18 cellular contexts compared by ENCODE assay signal in genomic region chr1:157249739-157250138, GRCh38.
DNase-seq lines count a peak whose midpoint lies in the region; ATAC-seq, FAIRE-seq and TF ChIP-seq lines count a peak whose summit lies in the region.
"Had no signal": no experiment of that assay in that cellular context is flagged by ENCODE, and none has a peak within 500 bp of the region (broad histone marks: within the 10 kb centered on the region; RNA-seq: fewer than 3 reads in every experiment).

No MANE protein-coding gene starts in this region.

- no peak overlapping the region for H3K4me3 ChIP-seq in SJSA1
- no peak overlapping the region for H3K4me3 ChIP-seq in Caco-2 (ENCODE audit: low read depth, low read length)
- H3K4me3 ChIP-seq: BLaER1 treated with 17β-estradiol and CSF1 and Interleukin-3, amounts not matched to agents 10 nM and 100 nM had no signal

- peaks cover 4% of the 10 kb centered on the region in 2 donors for H3K9me3 Mint-ChIP-seq in stimulated activated naive B cell treated with anti-CD40 and anti-IgM and Interleukin-4, amounts not matched to agents 10 μg/mL and 1 μg/mL and 100 μg/mL, for 72 hours
- peaks cover 28% of the 10 kb centered on the region for H3K9me3 Mint-ChIP-seq in Caco-2 (ENCODE audit: unreplicated experiment)

- DNase-seq in GM18507 (ENCODE audit: extremely low spot score, insufficient read length, low read depth) (no peak), SJSA1 (ENCODE audit: low read depth in 1 of 2, low spot score in 2 of 2) (no peak), Caco-2 (no peak)
- no peak for DNase-seq in stimulated activated naive B cell treated with anti-CD40 and anti-IgM and Interleukin-4, amounts not matched to agents 10 μg/mL and 1 μg/mL and 100 μg/mL, for 72 hours
- no peak for DNase-seq in stimulated activated CD4-positive, alpha-beta T cell treated with anti-CD3 and anti-CD28 coated beads, Interleukin-4, amount 100 ng/mL, for 1 hour
- no peak for DNase-seq in activated CD4-positive, CD25-positive, alpha-beta regulatory T cell (lab: John Stamatoyannopoulos, UW)
- DNase-seq: 8988T; AML-193; Calu3; CD4-positive, CD25-positive, alpha-beta regulatory T cell; DMS79; GOT3; H9; IMR-90; Kasumi-1; KBM-7 had no signal

- no TSS peak for BruUV-seq in Caco-2 (replicated peaks; lab: Mats Ljungman, UMichigan)

- no peaks in the 10 kb centered on the region for H3K36me3 ChIP-seq in SJSA1
- H3K36me3 ChIP-seq in Caco-2 (ENCODE audit: control insufficient read depth, insufficient read depth, low read length), result no peaks in the 10 kb centered on the region
- H3K36me3 ChIP-seq: BLaER1 treated with 17β-estradiol and CSF1 and Interleukin-3, amounts not matched to agents 10 nM and 100 nM had no signal

- H3K27me3 Mint-ChIP-seq in stimulated activated naive B cell treated with anti-CD40 and anti-IgM and Interleukin-4, amounts not matched to agents 10 μg/mL and 1 μg/mL and 100 μg/mL, for 72 hours, result peaks cover 23 to 51% of the 10 kb centered on the region in 2 donors
- no peaks in the 10 kb centered on the region for H3K27me3 Mint-ChIP-seq in Caco-2 (ENCODE audit: insufficient read depth, unreplicated experiment)

- peak overlapping the region; percentile 67 for H3K27ac Mint-ChIP-seq in stimulated activated naive B cell treated with anti-CD40 and anti-IgM and Interleukin-4, amounts not matched to agents 10 μg/mL and 1 μg/mL and 100 μg/mL, for 72 hours
- H3K27ac Mint-ChIP-seq in Caco-2 (ENCODE audit: unreplicated experiment), result no peak overlapping the region
- H3K27ac Mint-ChIP-seq: H9 had no signal

- FAIRE-seq in GM18507 (lab: Jason Lieb, UNC), result peak; percentile 21

- peak overlapping the region; percentile 71 for H3K27ac ChIP-seq in SJSA1

- H3K27me3 ChIP-seq in SJSA1 (replicated peaks) (no peaks in the 10 kb centered on the region), Caco-2 (replicated peaks; ENCODE audit: control insufficient read depth, insufficient read depth, low read length) (no peaks in the 10 kb centered on the region)

- peaks cover 18 to 39% of the 10 kb centered on the region in 2 donors for H3K4me1 Mint-ChIP-seq in stimulated activated naive B cell treated with anti-CD40 and anti-IgM and Interleukin-4, amounts not matched to agents 10 μg/mL and 1 μg/mL and 100 μg/mL, for 72 hours
- peaks cover 19% of the 10 kb centered on the region for H3K4me1 Mint-ChIP-seq in Caco-2 (ENCODE audit: low read depth, unreplicated experiment)
- H3K4me1 Mint-ChIP-seq: CD4-positive, CD25-positive, alpha-beta regulatory T cell; H9 had no signal

- POLR2A ChIA-PET in Caco-2 (lab: Charles Lee), result no interaction called here

- intact Hi-C loops in Caco-2 (cut with micrococcal nuclease; ENCODE audit: unreplicated experiment), result no loop called here

- no peak overlapping the region for H3K4me3 Mint-ChIP-seq in stimulated activated naive B cell treated with anti-CD40 and anti-IgM and Interleukin-4, amounts not matched to agents 10 μg/mL and 1 μg/mL and 100 μg/mL, for 72 hours
- no peak overlapping the region for H3K4me3 Mint-ChIP-seq in Caco-2 (ENCODE audit: unreplicated experiment)
- H3K4me3 Mint-ChIP-seq: CD4-positive, CD25-positive, alpha-beta regulatory T cell; H9 had no signal

- no peaks in the 10 kb centered on the region for H3K36me3 Mint-ChIP-seq in stimulated activated naive B cell treated with anti-CD40 and anti-IgM and Interleukin-4, amounts not matched to agents 10 μg/mL and 1 μg/mL and 100 μg/mL, for 72 hours
- H3K36me3 Mint-ChIP-seq in Caco-2 (ENCODE audit: insufficient read depth, unreplicated experiment), result peaks cover 5% of the 10 kb centered on the region

- CTCF ChIA-PET in Caco-2 (lab: Charles Lee), result no interaction called here

- H3K9me3 ChIP-seq in SJSA1 (replicated peaks) (no peaks in the 10 kb centered on the region), Caco-2 (no peaks in the 10 kb centered on the region)

- ATAC-seq in GM19463 (IDR thresholded peaks at IDR 0.05; ENCODE audit: unreplicated experiment), result peak; percentile 24
- peak; percentile 65 to 72 for ATAC-seq in stimulated activated naive B cell treated with anti-CD40 and anti-IgM and Interleukin-4, amounts not matched to agents 10 μg/mL and 1 μg/mL and 100 μg/mL, for 72 hours (replicated peaks)

- no peak for TF ChIP-seq CTCF in Caco-2 (IDR thresholded peaks at IDR 0.05; ENCODE audit: insufficient read depth in 1 of 2, low read depth in 1 of 2, low read length in 1 of 2, severe bottlenecking in 1 of 2, unreplicated experiment in 1 of 2)

- H3K4me1 ChIP-seq in SJSA1 (replicated peaks) (peaks cover 59% of the 10 kb centered on the region), Caco-2 (0 out of 2 replicates have a peak, but pooled peaks cover 6% of the 10 kb centered on the region)
